Comparison of ENCODE assay signal across 20 cellular contexts in the genomic region with DNA sequence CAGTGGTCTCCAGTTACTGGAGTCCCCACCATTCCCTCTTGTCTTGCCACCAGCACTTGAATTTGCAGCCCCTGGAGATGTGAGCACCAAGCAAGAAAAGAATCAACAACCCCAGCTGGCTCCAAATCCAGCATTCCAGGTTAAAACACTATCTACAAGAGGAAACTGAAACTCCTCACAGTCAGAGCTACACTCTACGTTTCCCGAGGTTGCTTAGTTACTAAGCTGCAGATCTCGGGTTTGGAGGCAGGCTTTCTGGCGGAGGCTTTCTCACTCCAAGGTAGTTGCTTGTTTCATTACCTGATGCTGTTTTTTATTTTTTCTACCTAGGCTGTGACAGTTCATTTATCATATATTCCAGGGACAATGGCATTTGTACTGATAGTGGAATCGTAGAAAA.
A peak's percentile ranks its signal among the peaks of the same experiment; 100 is the strongest.
DNase-seq lines count a peak whose midpoint lies in the region; ATAC-seq and TF ChIP-seq lines count a peak whose summit lies in the region.
"Had no signal": no experiment of that assay in that cellular context is flagged by ENCODE, and none has a peak within 500 bp of the region (broad histone marks: within the 10 kb centered on the region; RNA-seq: fewer than 3 reads in every experiment).

No MANE protein-coding gene starts in this region.

- H4K5ac ChIP-seq in H9 (ENCODE audit: insufficient read length, low read depth, low read length), result no peak overlapping the region

- no peak overlapping the region for H3K56ac ChIP-seq in H9 (ENCODE audit: insufficient read length, low read depth, low read length)

- H4K20me1 ChIP-seq in H9 (ENCODE audit: control insufficient read depth, insufficient read depth, insufficient read length), result no peaks in the 10 kb centered on the region

- H3T11ph ChIP-seq in H9 (ENCODE audit: low read length), result no peak overlapping the region

- no peak overlapping the region for H3K4me3 Mint-ChIP-seq in H9
- H3K4me3 Mint-ChIP-seq: CD4-positive, alpha-beta T cell had no signal

- H2BK20ac ChIP-seq in H9 (ENCODE audit: low read depth, low read length, poor library complexity, severe bottlenecking), result no peak overlapping the region

- no peak overlapping the region for H3K4me2 ChIP-seq in H9 (ENCODE audit: insufficient read depth, insufficient read length, low read length)
- H3K4me2 ChIP-seq: A549 had no signal

- peaks cover 1% of the 10 kb centered on the region in 2 experiments; a peak in 4 of 5 replicates for H3K9me3 Mint-ChIP-seq in H9

- H3K27me3 ChIP-seq in H9 (ENCODE audit: insufficient read depth, low read length) (no peaks in the 10 kb centered on the region), foreskin keratinocyte (no peaks in the 10 kb centered on the region)
- H3K27me3 ChIP-seq: MG63, Peyer's patch, SJCRH30 had no signal

- peaks cover 2 to 18% of the 10 kb centered on the region in 2 experiments; a peak in 3 of 4 replicates for H3K4me1 Mint-ChIP-seq in H9

- H3K4me1 ChIP-seq in H9 (ENCODE audit: insufficient read depth, low read length) (no peaks in the 10 kb centered on the region), foreskin keratinocyte (no peaks in the 10 kb centered on the region)
- H3K4me1 ChIP-seq: A549, Peyer's patch, SJCRH30 had no signal

- no peak overlapping the region for H3K4ac ChIP-seq in H9 (ENCODE audit: low read depth, low read length)

- no peaks in the 10 kb centered on the region for H3K9me3 ChIP-seq in H9 (ENCODE audit: control insufficient read depth, low read depth, low read length)
- H3K9me3 ChIP-seq: A549, MG63, Peyer's patch, SJCRH30 had no signal

- no peak overlapping the region for H3K27ac ChIP-seq in H9 (ENCODE audit: insufficient read length, low read depth, low read length)
- no peak overlapping the region for H3K27ac ChIP-seq in foreskin keratinocyte
- H3K27ac ChIP-seq: A549, Peyer's patch, SJCRH30 had no signal

- H2BK120ac ChIP-seq in H9 (ENCODE audit: low read depth, low read length, poor library complexity, severe bottlenecking), result no peak overlapping the region

- H2BK12ac ChIP-seq in H9 (ENCODE audit: insufficient read length, low read depth, low read length), result no peak overlapping the region

- H2BK5ac ChIP-seq in H9 (ENCODE audit: insufficient read length, low read length), result no peak overlapping the region

- intact Hi-C loops in head of caudate nucleus (cut with DNase I), result no loop called here

- peaks cover 1% of the 10 kb centered on the region for H3K27me3 Mint-ChIP-seq in H9 (ENCODE audit: low read depth)
- H3K27me3 Mint-ChIP-seq: CD4-positive, alpha-beta T cell had no signal

- no peak overlapping the region for H4K8ac ChIP-seq in H9 (replicated peaks; ENCODE audit: insufficient read length, low read depth, low read length)

- H2AFZ ChIP-seq in H9 (ENCODE audit: low read length), result no peak overlapping the region

- H3K18ac ChIP-seq in H9 (ENCODE audit: insufficient read length, low read depth, low read length), result no peak overlapping the region

- no peak for TF ChIP-seq CTCF in H9 (conservative IDR thresholded peaks at IDR 0.05)
- no peak for TF ChIP-seq CTCF in foreskin keratinocyte (conservative IDR thresholded peaks at IDR 0.05)

- no peaks in the 10 kb centered on the region for H3K79me2 ChIP-seq in H9 (ENCODE audit: insufficient read depth, low read length)

- no peak overlapping the region for H4K91ac ChIP-seq in H9 (ENCODE audit: insufficient read length, low read depth, low read length)

- H2BK15ac ChIP-seq in H9 (ENCODE audit: low read depth, low read length), result no peak overlapping the region

- WGBS in H9 (ENCODE audit: extremely low coverage, insufficient read length, low lambda C conversion rate), result no CpG with 5 or more reads among the region's 5 CpGs

- no peak overlapping the region for H3K9ac ChIP-seq in H9 (ENCODE audit: extremely low read depth, insufficient read length, low read length)

- DNase-seq in H9 (peak; percentile 14), RPMI7951 (ENCODE audit: low read depth) (peak; percentile 1), head of caudate nucleus (peak in 30 of 42 donors; percentile 1 to 82 (median 45)), putamen (ENCODE audit: low spot score) (peak; percentile 39), foreskin keratinocyte (no peak), AML-193 (lab: John Stamatoyannopoulos, UW) (no peak)
- DNase-seq in stimulated activated CD4-positive, alpha-beta T cell treated with anti-CD3 and anti-CD28 coated beads, Interleukin-15, amount 100 ng/mL, for 24 hours, result no peak
- DNase-seq: CD4-positive, alpha-beta T cell; COR-L47; DMS79; MG63; NCI-H1436; NCI-H187 treated with DMSO at 0.1 percent for 48 hours; NCI-H226; NCI-H524 treated with DMSO at 0.1 percent for 48 hours; NCI-H82; Peyer's patch; SJCRH30 had no signal

- no peak overlapping the region for H3K23ac ChIP-seq in H9 (ENCODE audit: insufficient read length, low read depth, low read length)

- H3K79me1 ChIP-seq in H9 (ENCODE audit: insufficient read depth, low read depth, low read length, poor library complexity, severe bottlenecking), result no peaks in the 10 kb centered on the region

- no peaks in the 10 kb centered on the region for H3K23me2 ChIP-seq in H9 (ENCODE audit: insufficient read length, low read depth, low read length, poor library complexity, severe bottlenecking)

- ATAC-seq in foreskin keratinocyte, result no peak
- ATAC-seq: A549, K562 had no signal

- no peak overlapping the region for H2AK5ac ChIP-seq in H9 (ENCODE audit: insufficient read length, low read length)

- H3K27ac Mint-ChIP-seq in H9, result no peak overlapping the region
- H3K27ac Mint-ChIP-seq: CD4-positive, alpha-beta T cell had no signal

- no peak overlapping the region for H3K14ac ChIP-seq in H9 (ENCODE audit: insufficient read depth, low read length)

- H3K36me3 Mint-ChIP-seq in H9 (ENCODE audit: insufficient read depth in 1 of 3, low read depth in 3 of 3), result peaks cover 0 to 3% (median under 1%) of the 10 kb centered on the region in 3 experiments; a peak in 3 of 7 replicates

Comparison
In these comparisons a context has a peak if more than half of its experiments do, and no peak if none do; other contexts are left out.
1. DNase-seq: peak in H9 (single experiment), RPMI7951 (single experiment), head of caudate nucleus (30 of 42) and putamen (single experiment); none in foreskin keratinocyte (0 of 2), stimulated activated CD4-positive, alpha-beta T cell treated with anti-CD3 and anti-CD28 coated beads, Interleukin-15, amount 100 ng/mL, for 24 hours (single experiment) and AML-193 (0 of 2).